18 cellular contexts compared by ENCODE assay signal in the genomic region with DNA sequence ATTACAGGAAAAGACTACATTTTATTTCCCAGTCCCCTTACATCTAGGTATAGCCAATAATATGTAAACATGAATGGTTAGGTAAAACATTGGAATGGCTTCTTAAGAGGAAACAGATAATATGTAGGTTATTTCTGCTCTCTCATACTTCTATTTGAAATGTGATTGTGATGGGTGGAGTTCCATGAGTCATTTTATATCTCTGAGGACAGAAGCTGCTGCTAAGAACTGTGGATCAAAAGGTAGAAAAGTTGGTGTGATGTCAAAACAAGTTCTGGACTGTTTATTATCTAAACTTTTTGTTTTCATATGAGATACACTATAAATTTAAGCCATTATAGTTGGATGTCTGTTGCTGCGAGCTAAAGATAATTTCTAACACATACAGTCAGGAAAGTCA.
DNase-seq lines count a peak whose midpoint lies in the region; ATAC-seq and TF ChIP-seq lines count a peak whose summit lies in the region.
"Had no signal": no experiment of that assay in that cellular context is flagged by ENCODE, and none has a peak within 500 bp of the region (broad histone marks: within the 10 kb centered on the region; RNA-seq: fewer than 3 reads in every experiment).

No MANE protein-coding gene starts in this region.

- H4K20me1 ChIP-seq in PC-3 (ENCODE audit: low read length): no peaks in the 10 kb centered on the region
- H4K20me1 ChIP-seq: BLaER1 treated with 17β-estradiol and CSF1 and Interleukin-3, amounts not matched to agents 10 nM and 100 nM had no signal

- H3K9me2 ChIP-seq in PC-3 (replicated peaks; ENCODE audit: low read length): no peaks in the 10 kb centered on the region

- POLR2A ChIA-PET in PC-3 (lab: Charles Lee; ENCODE audit: unreplicated experiment): no interaction called here

- TF ChIP-seq CTCF in PC-3 (conservative IDR thresholded peaks at IDR 0.05; ENCODE audit: low read depth, low read length): no peak
- TF ChIP-seq CTCF in epithelial cell of esophagus (IDR thresholded peaks at IDR 0.05; ENCODE audit: insufficient read depth, low read depth, low read length, missing control alignments): no peak
- TF ChIP-seq CTCF in transverse colon (IDR thresholded peaks at IDR 0.05): no peak

- in situ Hi-C loops in transverse colon (cut with MboI; ENCODE audit: low pct_ligation_motif_present in 1 of 4, low pct_unique_long_range_greater_than_20kb in 1 of 4, low sequenced_read_pairs in 3 of 4): no loop called here

- intact Hi-C loops in PC-3 (cut with micrococcal nuclease): no loop called here
- intact Hi-C loops in transverse colon (cut with DNase I; ENCODE audit: low total_unique reads): no loop called here

- TF ChIP-seq EP300 in transverse colon (IDR thresholded peaks at IDR 0.05; ENCODE audit: low read depth): no peak

- ATAC-seq in PC-3: no peak
- ATAC-seq in GM21381 (IDR thresholded peaks at IDR 0.05; ENCODE audit: unreplicated experiment): no peak
- ATAC-seq: CD8-positive, alpha-beta T cell; HCT116 had no signal

- H3K27me3 ChIP-seq in PC-3 (ENCODE audit: low read length): no peaks in the 10 kb centered on the region
- no peaks in the 10 kb centered on the region for H3K27me3 ChIP-seq in transverse colon
- H3K27me3 ChIP-seq: BLaER1 treated with 17β-estradiol and CSF1 and Interleukin-3, amounts not matched to agents 10 nM and 100 nM had no signal

- CTCF ChIA-PET in PC-3 (lab: Charles Lee): no interaction called here

- H3K9ac ChIP-seq in PC-3 (ENCODE audit: low read length): no peak overlapping the region
- H3K9ac ChIP-seq: BLaER1 treated with 17β-estradiol and CSF1 and Interleukin-3, amounts not matched to agents 10 nM and 100 nM had no signal

- 63 to 64% methylated on average over 1 of the region's 1 CpG for WGBS in transverse colon (ENCODE audit: low coverage in 1 of 2), 2 donors

- no peaks in the 10 kb centered on the region for H3F3A ChIP-seq in PC-3 (ENCODE audit: low read length, unreplicated experiment)

- H3K36me3 ChIP-seq in PC-3 (ENCODE audit: low read depth, low read length): no peaks in the 10 kb centered on the region
- H3K36me3 ChIP-seq in transverse colon: no peaks in the 10 kb centered on the region
- H3K36me3 ChIP-seq: BLaER1 treated with 17β-estradiol and CSF1 and Interleukin-3, amounts not matched to agents 10 nM and 100 nM had no signal

- H3K4me3 ChIP-seq in PC-3 (ENCODE audit: low read length) (no peak overlapping the region), epithelial cell of esophagus (ENCODE audit: low read length) (no peak overlapping the region), transverse colon (no peak overlapping the region)
- H3K4me3 ChIP-seq: BLaER1 treated with 17β-estradiol and CSF1 and Interleukin-3, amounts not matched to agents 10 nM and 100 nM had no signal

- H3K4me2 ChIP-seq in PC-3 (ENCODE audit: low read length): no peak overlapping the region
- H3K4me2 ChIP-seq: BLaER1 treated with 17β-estradiol and CSF1 and Interleukin-3, amounts not matched to agents 10 nM and 100 nM had no signal

- no peak for TF ChIP-seq POLR2A in transverse colon (IDR thresholded peaks at IDR 0.05)

- DNase-seq in HT-29 (ENCODE audit: low spot score): peak; percentile 30
- DNase-seq in PC-3: peak; percentile 41
- DNase-seq in epithelial cell of esophagus (ENCODE audit: low read depth): peak; percentile 53
- DNase-seq in SHP77 treated with DMSO at 0.1 percent for 48 hours (lab: John Stamatoyannopoulos, UW): no peak
- no peak for DNase-seq in transverse colon
- DNase-seq in hypothalamus (lab: John Stamatoyannopoulos, UW): no peak
- DNase-seq: 8988T; Calu3; CD8-positive, alpha-beta T cell; DMS79 treated with DMSO at 0.1 percent for 48 hours; GF-D8; GOT3; H7; HFFc6 had no signal

- H3K27ac ChIP-seq in PC-3 (ENCODE audit: low read length): no peak overlapping the region
- H3K27ac ChIP-seq in transverse colon: no peak overlapping the region
- H3K27ac ChIP-seq: BLaER1 treated with 17β-estradiol and CSF1 and Interleukin-3, amounts not matched to agents 10 nM and 100 nM; HL-60 had no signal

- no peak overlapping the region for H2AFZ ChIP-seq in PC-3 (ENCODE audit: low read length)

- H3K4me1 ChIP-seq in PC-3 (ENCODE audit: insufficient read depth, low read length): peaks cover 18% of the 10 kb centered on the region
- no peaks in the 10 kb centered on the region for H3K4me1 ChIP-seq in transverse colon

- H3K79me2 ChIP-seq in PC-3 (ENCODE audit: low read length): no peaks in the 10 kb centered on the region

- BruUV-seq in PC-3 (replicated peaks; lab: Mats Ljungman, UMichigan): no TSS peak

- H3K9me3 ChIP-seq in PC-3 (ENCODE audit: low read length): 0 out of 2 replicates have a peak, but pooled peaks cover 6% of the 10 kb centered on the region
- peaks cover 0 to 5% of the 10 kb centered on the region in 2 donors for H3K9me3 ChIP-seq in transverse colon

Comparison
In these comparisons a context has a peak if more than half of its experiments do, and no peak if none do; other contexts are left out.
1. DNase-seq: peak in HT-29 (single experiment), PC-3 (single experiment) and epithelial cell of esophagus (single experiment); none in SHP77 treated with DMSO at 0.1 percent for 48 hours (single experiment), transverse colon (single experiment) and hypothalamus (0 of 51).